ENCODE assay signal across 25 cellular contexts in the genomic region with DNA sequence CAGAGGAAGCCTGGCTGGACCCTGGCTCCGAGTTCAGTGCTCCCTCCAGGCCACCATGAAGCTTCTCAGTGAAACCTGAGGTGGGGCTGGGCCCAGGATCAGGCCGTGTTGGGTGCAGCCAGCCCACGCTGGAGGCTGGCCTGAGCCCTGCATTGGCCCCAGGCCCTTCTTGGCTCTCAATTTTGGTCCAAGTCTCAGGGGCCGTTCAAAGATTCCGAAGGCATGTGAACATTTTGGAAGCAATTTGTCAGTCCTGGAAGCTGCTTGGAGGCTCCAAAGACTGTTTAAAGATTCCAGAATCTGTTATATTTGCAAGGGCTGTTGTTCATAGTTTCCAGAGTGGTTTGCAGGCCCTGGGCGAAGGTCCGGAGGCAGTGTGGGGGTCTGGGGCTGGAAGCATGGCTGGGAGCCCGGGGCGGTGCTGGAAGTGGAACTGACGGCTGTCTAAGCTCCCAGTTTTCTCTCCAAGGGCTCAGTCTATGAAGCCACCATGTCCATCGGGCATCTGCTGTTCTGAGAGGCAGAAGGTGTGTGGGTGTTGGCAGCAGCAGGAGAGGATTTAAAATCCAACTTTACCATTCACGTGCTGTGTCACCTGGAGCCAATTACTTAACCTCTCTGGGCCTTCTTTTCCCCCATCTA.
DNase-seq lines count a peak whose midpoint lies in the region; ATAC-seq, FAIRE-seq and TF ChIP-seq lines count a peak whose summit lies in the region.
"Had no signal": no experiment of that assay in that cellular context is flagged by ENCODE, and none has a peak within 500 bp of the region (broad histone marks: within the 10 kb centered on the region; RNA-seq: fewer than 3 reads in every experiment).

No MANE protein-coding gene starts in this region.

- BruUV-seq in HepG2 (replicated peaks; lab: Mats Ljungman, UMichigan) = no TSS peak

- no peak overlapping the region for H3K9ac ChIP-seq in H9 (ENCODE audit: extremely low read depth, insufficient read length, low read length)
- no peak overlapping the region for H3K9ac ChIP-seq in HepG2 (ENCODE audit: insufficient read depth, low read depth, low read length)
- H3K9ac ChIP-seq: parathyroid adenoma had no signal

- no peaks in the 10 kb centered on the region for H3K79me1 ChIP-seq in H9 (ENCODE audit: insufficient read depth, low read depth, low read length, poor library complexity, severe bottlenecking)

- H3T11ph ChIP-seq in H9 (ENCODE audit: low read length) = no peak overlapping the region

- no peak overlapping the region for H2BK20ac ChIP-seq in H9 (ENCODE audit: low read depth, low read length, poor library complexity, severe bottlenecking)

- TF ChIP-seq POLR2A in HepG2 (IDR thresholded peaks at IDR 0.05; ENCODE audit: insufficient read depth in 1 of 2, low read depth in 2 of 2, low read length in 2 of 2) = no peak

- H3K4me1 Mint-ChIP-seq in H9 = peaks cover 15 to 24% of the 10 kb centered on the region in 2 experiments
- no peaks in the 10 kb centered on the region for H3K4me1 Mint-ChIP-seq in activated T-helper 17 cell treated with anti-CD3 and anti-CD28 coated beads, Interleukin-2, amount 50 U/mL, for 72 hours
- H3K4me1 Mint-ChIP-seq: activated naive CD4-positive, alpha-beta T cell treated with anti-CD3 and anti-CD28 coated beads, Interleukin-2, amount 10 ng/mL, durations not matched to agents 7 days and 5 days; B cell had no signal

- H2AFZ ChIP-seq in H9 (ENCODE audit: low read length) (no peak overlapping the region), HepG2 (ENCODE audit: low read length) (no peak overlapping the region)

- intact Hi-C loops in HepG2 (cut with micrococcal nuclease; ENCODE audit: unreplicated experiment) (no loop called here), sciatic nerve (cut with DNase I) (no loop called here)

- H4K8ac ChIP-seq in H9 (replicated peaks; ENCODE audit: insufficient read length, low read depth, low read length) = no peak overlapping the region

- no peak overlapping the region for H3K56ac ChIP-seq in H9 (ENCODE audit: insufficient read length, low read depth, low read length)

- no peak for ATAC-seq in HepG2
- ATAC-seq in sciatic nerve = peak; percentile 81
- ATAC-seq in activated T-helper 17 cell treated with anti-CD3 and anti-CD28 coated beads, Interleukin-2, amount 50 U/mL, for 72 hours (replicated peaks) = no peak
- ATAC-seq: A549; activated T-cell treated with anti-CD3 and anti-CD28 coated beads, Interleukin-2, amount 50 U/mL, for 4 hours; natural killer cell; stimulated activated naive CD8-positive, alpha-beta T cell treated with anti-CD3 and anti-CD28 coated beads, Interleukin-15, Interleukin-2, amounts not matched to agents 100 U/mL and 50 U/mL, for 24 hours had no signal

- WGBS in H9 (ENCODE audit: extremely low coverage, insufficient read length, low lambda C conversion rate) = no CpG with 5 or more reads among the region's 12 CpGs
- WGBS in HepG2 (ENCODE audit: low lambda C conversion rate) = 0% methylated on average over 1 of the region's 12 CpGs

- TF ChIP-seq EP300 in HepG2 (IDR thresholded peaks at IDR 0.05; ENCODE audit: low read depth in 2 of 2, low read length in 2 of 2) (no peak), HepG2 (CRISPR knock-in tag; IDR thresholded peaks at IDR 0.05; ENCODE audit: borderline replicate concordance) (no peak)

- H3K23me2 ChIP-seq in H9 (ENCODE audit: insufficient read length, low read depth, low read length, poor library complexity, severe bottlenecking) = no peaks in the 10 kb centered on the region

- H3K14ac ChIP-seq in H9 (ENCODE audit: insufficient read depth, low read length) = no peak overlapping the region

- H3K27ac Mint-ChIP-seq in H9 = peak overlapping the region in 2 of 3 experiments; percentile 34 to 87; a peak in 1 of 7 replicates
- no peak overlapping the region for H3K27ac Mint-ChIP-seq in activated T-helper 17 cell treated with anti-CD3 and anti-CD28 coated beads, Interleukin-2, amount 50 U/mL, for 72 hours
- H3K27ac Mint-ChIP-seq: activated naive CD4-positive, alpha-beta T cell treated with anti-CD3 and anti-CD28 coated beads, Interleukin-2, amount 10 ng/mL, durations not matched to agents 7 days and 5 days; B cell; natural killer cell had no signal

- no peak overlapping the region for H2BK12ac ChIP-seq in H9 (ENCODE audit: insufficient read length, low read depth, low read length)

- H2BK5ac ChIP-seq in H9 (ENCODE audit: insufficient read length, low read length) = no peak overlapping the region

- H3K9me3 Mint-ChIP-seq in H9 = no peaks in the 10 kb centered on the region
- H3K9me3 Mint-ChIP-seq in activated T-helper 17 cell treated with anti-CD3 and anti-CD28 coated beads, Interleukin-2, amount 50 U/mL, for 72 hours = no peaks in the 10 kb centered on the region
- H3K9me3 Mint-ChIP-seq: activated naive CD4-positive, alpha-beta T cell treated with anti-CD3 and anti-CD28 coated beads, Interleukin-2, amount 10 ng/mL, durations not matched to agents 7 days and 5 days; activated T-cell treated with anti-CD3 and anti-CD28 coated beads, Interleukin-2, amount 50 U/mL, for 4 hours; natural killer cell had no signal

- H3K4me3 ChIP-seq in HepG2 (replicated peaks in 1 of 3; ENCODE audit: insufficient read depth in 1 of 3, low read depth in 2 of 3, low read length in 3 of 3) = no peak overlapping the region
- H3K4me3 ChIP-seq: A549, smooth muscle cell had no signal

- no peaks in the 10 kb centered on the region for H3K4me1 ChIP-seq in H9 (ENCODE audit: insufficient read depth, low read length)
- 0 out of 2 replicates have a peak, but pooled peaks cover 7% of the 10 kb centered on the region for H3K4me1 ChIP-seq in HepG2 (ENCODE audit: insufficient read depth, low read length)
- H3K4me1 ChIP-seq: parathyroid adenoma had no signal

- no peak overlapping the region for H4K5ac ChIP-seq in H9 (ENCODE audit: insufficient read length, low read depth, low read length)

- no peaks in the 10 kb centered on the region for H3K36me3 Mint-ChIP-seq in H9 (ENCODE audit: insufficient read depth in 1 of 3, low read depth in 3 of 3)
- no peaks in the 10 kb centered on the region for H3K36me3 Mint-ChIP-seq in activated T-helper 17 cell treated with anti-CD3 and anti-CD28 coated beads, Interleukin-2, amount 50 U/mL, for 72 hours (ENCODE audit: low read depth)
- H3K36me3 Mint-ChIP-seq: activated naive CD4-positive, alpha-beta T cell treated with anti-CD3 and anti-CD28 coated beads, Interleukin-2, amount 10 ng/mL, durations not matched to agents 7 days and 5 days; natural killer cell had no signal

- no peak for TF ChIP-seq RAD21 in HepG2 (CRISPR knock-in tag; IDR thresholded peaks at IDR 0.05)

- in situ Hi-C loops in HepG2 (cut with HindIII; ENCODE audit: extremely low pct_ligation_motif_present, low pct_unique_long_range_greater_than_20kb) = no loop called here

- H3K27me3 Mint-ChIP-seq in H9 (ENCODE audit: low read depth) = no peaks in the 10 kb centered on the region; the same call in 1 of the 2 replicates
- peaks cover 7% of the 10 kb centered on the region for H3K27me3 Mint-ChIP-seq in activated T-helper 17 cell treated with anti-CD3 and anti-CD28 coated beads, Interleukin-2, amount 50 U/mL, for 72 hours
- H3K27me3 Mint-ChIP-seq: activated naive CD4-positive, alpha-beta T cell treated with anti-CD3 and anti-CD28 coated beads, Interleukin-2, amount 10 ng/mL, durations not matched to agents 7 days and 5 days had no signal

- H3K27me3 ChIP-seq in H9 (ENCODE audit: insufficient read depth, low read length) (no peaks in the 10 kb centered on the region), HepG2 (ENCODE audit: control insufficient read depth in 1 of 2, insufficient read depth in 2 of 2, low read length in 2 of 2) (no peaks in the 10 kb centered on the region; a peak in 1 of 5 replicates)

- H3K9me3 ChIP-seq in H9 (ENCODE audit: control insufficient read depth, low read depth, low read length) = no peaks in the 10 kb centered on the region
- no peaks in the 10 kb centered on the region for H3K9me3 ChIP-seq in HepG2 (ENCODE audit: low read length)
- H3K9me3 ChIP-seq: A549 had no signal

- no peak for DNase-seq in H9
- peak; percentile 10 for DNase-seq in cerebellum (ENCODE audit: low spot score)
- no peak for DNase-seq in HepG2 (ENCODE audit: low spot score)
- DNase-seq in sciatic nerve (ENCODE audit: low spot score) = no peak
- no peak for DNase-seq in RKO (ENCODE audit: low spot score)
- DNase-seq in NCI-H2081 (lab: John Stamatoyannopoulos, UW) = no peak
- DNase-seq in amniotic stem cell (lab: John Stamatoyannopoulos, UW) = no peak
- DNase-seq: activated CD8-positive, alpha-beta memory T cell treated with anti-CD3 and anti-CD28 coated beads for 24 hours; activated naive CD4-positive, alpha-beta T cell treated with anti-CD3 and anti-CD28 coated beads, Interleukin-2, amount 10 ng/mL, durations not matched to agents 7 days and 5 days; activated T-cell treated with anti-CD3 and anti-CD28 coated beads, Interleukin-2, amount 50 U/mL, for 4 hours; mesendoderm; natural killer cell; NCI-H187 treated with DMSO at 0.1 percent for 48 hours; NCI-H226; SHP77 treated with DMSO at 0.1 percent for 48 hours; stimulated activated CD4-positive, alpha-beta T cell treated with anti-CD3 and anti-CD28 coated beads, Interleukin-2, amount 100 ng/mL, for 48 hours; stimulated activated naive CD8-positive, alpha-beta T cell treated with anti-CD3 and anti-CD28 coated beads, Interleukin-15, Interleukin-2, amounts not matched to agents 100 U/mL and 50 U/mL, for 24 hours had no signal

- no peak for FAIRE-seq in HepG2 (lab: Jason Lieb, UNC)
- FAIRE-seq: A549, colon, GM12891, TTC549 had no signal

- H4K20me1 ChIP-seq in H9 (ENCODE audit: control insufficient read depth, insufficient read depth, insufficient read length) = no peaks in the 10 kb centered on the region
- H4K20me1 ChIP-seq in HepG2 (ENCODE audit: insufficient read depth, low read length) = no peaks in the 10 kb centered on the region

- H2BK120ac ChIP-seq in H9 (ENCODE audit: low read depth, low read length, poor library complexity, severe bottlenecking) = no peak overlapping the region

- H3K79me2 ChIP-seq in H9 (ENCODE audit: insufficient read depth, low read length) = no peaks in the 10 kb centered on the region
- no peaks in the 10 kb centered on the region for H3K79me2 ChIP-seq in HepG2 (ENCODE audit: insufficient read depth, low read length)
- H3K79me2 ChIP-seq: parathyroid adenoma had no signal

- TF ChIP-seq CTCF in H9 (conservative IDR thresholded peaks at IDR 0.05) = no peak
- TF ChIP-seq CTCF in HepG2 (CRISPR knock-in tag; IDR thresholded peaks at IDR 0.05) = no peak

- no peaks in the 10 kb centered on the region for H3K36me3 ChIP-seq in HepG2 (replicated peaks in 1 of 2; ENCODE audit: control insufficient read depth in 1 of 2, insufficient read depth in 2 of 2, low read length in 2 of 2)

- H3K18ac ChIP-seq in H9 (ENCODE audit: insufficient read length, low read depth, low read length) = no peak overlapping the region

- H3K27ac ChIP-seq in H9 (ENCODE audit: insufficient read length, low read depth, low read length) (no peak overlapping the region), HepG2 (ENCODE audit: extremely low read length, insufficient read depth, low read length) (no peak overlapping the region)
- H3K27ac ChIP-seq: A549, parathyroid adenoma had no signal

- no peak overlapping the region for H4K91ac ChIP-seq in H9 (ENCODE audit: insufficient read length, low read depth, low read length)

- CTCF ChIA-PET in HepG2 (lab: Yijun Ruan, JAX; ENCODE audit: low intra/inter-chr PET ratio, low total read pairs) = no interaction called here

- no peak overlapping the region for H2BK15ac ChIP-seq in H9 (ENCODE audit: low read depth, low read length)

- POLR2A ChIA-PET in HepG2 (lab: Yijun Ruan, JAX) = no interaction called here

- no peak overlapping the region for H2AK5ac ChIP-seq in H9 (ENCODE audit: insufficient read length, low read length)

- no peak overlapping the region for H3K4me2 ChIP-seq in H9 (ENCODE audit: insufficient read depth, insufficient read length, low read length)
- no peak overlapping the region for H3K4me2 ChIP-seq in HepG2 (ENCODE audit: low read depth, low read length)
- H3K4me2 ChIP-seq: A549, smooth muscle cell had no signal

- no peak overlapping the region for H3K4me3 Mint-ChIP-seq in H9
- no peak overlapping the region for H3K4me3 Mint-ChIP-seq in activated T-helper 17 cell treated with anti-CD3 and anti-CD28 coated beads, Interleukin-2, amount 50 U/mL, for 72 hours
- H3K4me3 Mint-ChIP-seq: activated naive CD4-positive, alpha-beta T cell treated with anti-CD3 and anti-CD28 coated beads, Interleukin-2, amount 10 ng/mL, durations not matched to agents 7 days and 5 days; activated T-cell treated with anti-CD3 and anti-CD28 coated beads, Interleukin-2, amount 50 U/mL, for 4 hours; B cell; natural killer cell had no signal

- no peak overlapping the region for H3K23ac ChIP-seq in H9 (ENCODE audit: insufficient read length, low read depth, low read length)

- no peak overlapping the region for H3K4ac ChIP-seq in H9 (ENCODE audit: low read depth, low read length)
